Comparison of ENCODE assay signal across 27 cellular contexts in genomic region chr19:51271015-51271600, GRCh38. TPM values are rescaled to one million over a fixed set of nuclear protein-coding genes. Genes with fewer than 3 reads are reported as not detected.
DNase-seq lines count a peak whose midpoint lies in the region; ATAC-seq and TF ChIP-seq lines count a peak whose summit lies in the region.
"Had no signal": no experiment of that assay in that cellular context is flagged by ENCODE, and none has a peak within 500 bp of the region (broad histone marks: within the 10 kb centered on the region; RNA-seq: fewer than 3 reads in every experiment).

No MANE protein-coding gene starts in this region.

- intact Hi-C loops in Right ventricle myocardium superior (cut with DNase I) (no loop called here), cardiac septum (cut with DNase I) (no loop called here), upper lobe of right lung (cut with DNase I) (no loop called here), left colon (cut with DNase I, micrococcal nuclease) (no loop called here)

- H3K4me3 Mint-ChIP-seq in central memory CD8-positive, alpha-beta T cell, result no peak overlapping the region
- H3K4me3 Mint-ChIP-seq: activated CD4-positive, alpha-beta T cell treated with anti-CD3 and anti-CD28 coated beads, Interleukin-2, amount 10 ng/mL, durations not matched to agents 24 days and 14 days; T-helper 2 cell treated with Interferon-gamma antibody and Interleukin-4, amounts not matched to agents 5 μg/mL and 100 μg/mL, for 36 hours had no signal

- DNase-seq in Right ventricle myocardium superior, result peak; percentile 53
- no peak for DNase-seq in cardiac septum (ENCODE audit: low spot score)
- DNase-seq in central memory CD8-positive, alpha-beta T cell (ENCODE audit: low spot score in 2 of 2), result no peak
- DNase-seq in iPS-NIHi11 (ENCODE audit: low spot score), result peak; percentile 32
- DNase-seq in upper lobe of right lung, result no peak
- no peak for DNase-seq in MG63
- DNase-seq in left colon, result no peak
- no peak for DNase-seq in brain microvascular endothelial cell
- DNase-seq: activated CD4-positive, alpha-beta T cell treated with anti-CD3 and anti-CD28 coated beads, Interleukin-2, amount 10 ng/mL, durations not matched to agents 24 days and 14 days; Caco-2; DND-41; HCEC 1CT; heart right ventricle; Kasumi-1; NCI-H1048; NCI-H1694 treated with DMSO at 0.1 percent for 48 hours; RPMI8226 had no signal

- H3K4me1 Mint-ChIP-seq in central memory CD8-positive, alpha-beta T cell, result peaks cover 34% of the 10 kb centered on the region

- in situ Hi-C loops in brain microvascular endothelial cell (cut with HindIII; ENCODE audit: low pct_ligation_motif_present, low sequenced_read_pairs), result no loop called here

- peaks cover 10% of the 10 kb centered on the region for H3K27me3 Mint-ChIP-seq in central memory CD8-positive, alpha-beta T cell

- no peaks in the 10 kb centered on the region for H3K4me1 ChIP-seq in upper lobe of right lung

- peak overlapping the region; percentile 90 for H3K27ac Mint-ChIP-seq in central memory CD8-positive, alpha-beta T cell (ENCODE audit: low read depth)
- H3K27ac Mint-ChIP-seq: activated CD4-positive, alpha-beta T cell treated with anti-CD3 and anti-CD28 coated beads, Interleukin-2, amount 10 ng/mL, durations not matched to agents 24 days and 14 days; activated naive CD4-positive, alpha-beta T cell treated with anti-CD3 and anti-CD28 coated beads, Interleukin-2, amount 50 U/mL, for 72 hours; T-helper 2 cell treated with Interferon-gamma antibody and Interleukin-4, amounts not matched to agents 5 μg/mL and 100 μg/mL, for 36 hours had no signal

- no peaks in the 10 kb centered on the region for H3K36me3 ChIP-seq in upper lobe of right lung
- H3K36me3 ChIP-seq in MG63, result no peaks in the 10 kb centered on the region
- H3K36me3 ChIP-seq in brain microvascular endothelial cell (replicated peaks), result no peaks in the 10 kb centered on the region
- H3K36me3 ChIP-seq: BLaER1, cardiac muscle cell, heart right ventricle had no signal

- no peaks in the 10 kb centered on the region for H3K9me3 Mint-ChIP-seq in central memory CD8-positive, alpha-beta T cell
- H3K9me3 Mint-ChIP-seq: activated CD4-positive, alpha-beta T cell treated with anti-CD3 and anti-CD28 coated beads, Interleukin-2, amount 10 ng/mL, durations not matched to agents 24 days and 14 days; activated naive CD4-positive, alpha-beta T cell treated with anti-CD3 and anti-CD28 coated beads, Interleukin-2, amount 50 U/mL, for 72 hours; T-helper 2 cell treated with Interferon-gamma antibody and Interleukin-4, amounts not matched to agents 5 μg/mL and 100 μg/mL, for 36 hours had no signal

- H3K4me3 ChIP-seq in upper lobe of right lung (no peak overlapping the region), MG63 (no peak overlapping the region), brain microvascular endothelial cell (ENCODE audit: low read depth, low read length) (no peak overlapping the region)
- H3K4me3 ChIP-seq: BLaER1, cardiac muscle cell, GM12878, heart right ventricle, smooth muscle cell had no signal

- H3K27me3 ChIP-seq in upper lobe of right lung (no peaks in the 10 kb centered on the region), MG63 (no peaks in the 10 kb centered on the region), brain microvascular endothelial cell (replicated peaks) (no peaks in the 10 kb centered on the region)
- H3K27me3 ChIP-seq: BLaER1, cardiac muscle cell had no signal

- peaks cover 4% of the 10 kb centered on the region for H3K36me3 Mint-ChIP-seq in central memory CD8-positive, alpha-beta T cell (ENCODE audit: insufficient read depth)
- H3K36me3 Mint-ChIP-seq: activated naive CD4-positive, alpha-beta T cell treated with anti-CD3 and anti-CD28 coated beads, Interleukin-2, amount 50 U/mL, for 72 hours had no signal

- H3K27ac ChIP-seq in upper lobe of right lung (no peak overlapping the region), brain microvascular endothelial cell (no peak overlapping the region)
- H3K27ac ChIP-seq: BLaER1, cardiac muscle cell, heart right ventricle, HL-60 had no signal

- H3K9me3 ChIP-seq in upper lobe of right lung (no peaks in the 10 kb centered on the region), MG63 (no peaks in the 10 kb centered on the region)
- H3K9me3 ChIP-seq: BLaER1, Caco-2, heart right ventricle had no signal

- ATAC-seq in Right ventricle myocardium superior (ENCODE audit: poor library complexity), result no peak
- ATAC-seq in central memory CD8-positive, alpha-beta T cell (replicated peaks; ENCODE audit: extremely low read depth, poor library complexity, severe bottlenecking), result no peak
- ATAC-seq in upper lobe of right lung, result peak; percentile 44
- ATAC-seq in left colon, result no peak
- ATAC-seq: activated naive CD4-positive, alpha-beta T cell treated with anti-CD3 and anti-CD28 coated beads, Interleukin-2, amount 50 U/mL, for 72 hours; GM12878 had no signal

- no peak for TF ChIP-seq CTCF in upper lobe of right lung (IDR thresholded peaks at IDR 0.05)
- TF ChIP-seq CTCF in brain microvascular endothelial cell (IDR thresholded peaks at IDR 0.05; ENCODE audit: low read depth, low read length, missing control alignments), result no peak

RNA-seq across cellular contexts. Expression of gene SIGLECL1, which starts 20.2 kb away (rescaled TPM):
- total RNA-seq in Right ventricle myocardium superior (not detected), cardiac septum (not detected), upper lobe of right lung (not detected), left colon (not detected)
- not detected in 2 replicates for total RNA-seq in MG63 (2014; rRNA removed; shearing (Covaris generic); ENCODE audit: low replicate concordance)
- total RNA-seq: activated CD4-positive, alpha-beta T cell treated with anti-CD3 and anti-CD28 coated beads, Interleukin-2, amount 10 ng/mL, durations not matched to agents 24 days and 14 days; activated naive CD4-positive, alpha-beta T cell treated with anti-CD3 and anti-CD28 coated beads, Interleukin-2, amount 50 U/mL, for 72 hours; Caco-2; cardiac muscle cell; GM12878; heart right ventricle; lung microvascular endothelial cell; smooth muscle cell; subcutaneous adipose tissue; urinary bladder had no signal

RNA-seq across cellular contexts. Expression of gene IGLON5, which starts 40.3 kb away (rescaled TPM):
- total RNA-seq in Right ventricle myocardium superior (not detected), cardiac septum (not detected), upper lobe of right lung (not detected), left colon (under 1 TPM in 1 of 2 donors, not detected in 1; 0.08 TPM)
- total RNA-seq in MG63 (2014; rRNA removed; shearing (Covaris generic); ENCODE audit: low replicate concordance), result not detected in 2 replicates
- total RNA-seq: Caco-2, GM12878, lung microvascular endothelial cell had no signal

RNA-seq across cellular contexts. Expression of gene CD33, which starts 46.2 kb away (rescaled TPM):
- total RNA-seq in Right ventricle myocardium superior (7.0 TPM), cardiac septum (1.4 TPM), upper lobe of right lung (20.7 TPM), left colon (1 to 10 TPM in 1 of 2 donors, under 1 TPM in 1; 0.98 to 2.9 TPM)
- total RNA-seq in MG63 (2014; rRNA removed; shearing (Covaris generic); ENCODE audit: low replicate concordance), result 0.22 and 3.8 TPM in 2 replicates
- total RNA-seq: Caco-2, cardiac muscle cell, lung microvascular endothelial cell, smooth muscle cell had no signal

Comparison
In these comparisons a context has a peak if more than half of its experiments do, and no peak if none do; other contexts are left out.
1. DNase-seq: peak in Right ventricle myocardium superior (single experiment) and iPS-NIHi11 (single experiment); none in cardiac septum (single experiment), central memory CD8-positive, alpha-beta T cell (0 of 2), upper lobe of right lung (single experiment), MG63 (single experiment), left colon (0 of 2) and brain microvascular endothelial cell (single experiment).